Comparison of ENCODE assay signal across 11 cellular contexts in genomic region chr1:208203127-208203847, GRCh38. TPM values are rescaled to one million over a fixed set of nuclear protein-coding genes. Genes with fewer than 3 reads are reported as not detected.
DNase-seq lines count a peak whose midpoint lies in the region; ATAC-seq and TF ChIP-seq lines count a peak whose summit lies in the region.
"Had no signal": no experiment of that assay in that cellular context is flagged by ENCODE, and none has a peak within 500 bp of the region (broad histone marks: within the 10 kb centered on the region; RNA-seq: fewer than 3 reads in every experiment).

No MANE protein-coding gene starts in this region.

- H3K4me1 ChIP-seq in mesodermal cell (ENCODE audit: control insufficient read depth, insufficient read depth, low read length, poor library complexity, severe bottlenecking) = peaks cover 83% of the 10 kb centered on the region

- no peaks in the 10 kb centered on the region for H3K27me3 Mint-ChIP-seq in MCF 10A (ENCODE audit: insufficient read depth, unreplicated experiment)
- H3K27me3 Mint-ChIP-seq in activated CD4-positive, alpha-beta T cell treated with anti-CD3 and anti-CD28 coated beads for 36 hours = no peaks in the 10 kb centered on the region
- H3K27me3 Mint-ChIP-seq: B cell had no signal

- TF ChIP-seq CTCF in 22Rv1 (IDR thresholded peaks at IDR 0.05) (no peak), MCF 10A (IDR thresholded peaks at IDR 0.05; ENCODE audit: unreplicated experiment) (no peak)

- H3K27ac Mint-ChIP-seq in MCF 10A (ENCODE audit: low read depth, unreplicated experiment) = no peak overlapping the region
- no peak overlapping the region for H3K27ac Mint-ChIP-seq in activated CD4-positive, alpha-beta T cell treated with anti-CD3 and anti-CD28 coated beads for 36 hours
- H3K27ac Mint-ChIP-seq: B cell had no signal

- ATAC-seq in GM18520 (IDR thresholded peaks at IDR 0.05; ENCODE audit: unreplicated experiment) = no peak
- ATAC-seq in activated CD4-positive, alpha-beta T cell treated with anti-CD3 and anti-CD28 coated beads for 36 hours = no peak
- no peak for ATAC-seq in GM21717 (IDR thresholded peaks at IDR 0.05; ENCODE audit: unreplicated experiment)
- ATAC-seq in HG03159 (IDR thresholded peaks at IDR 0.05; ENCODE audit: unreplicated experiment) = no peak

- BruUV-seq in MCF 10A (replicated peaks; lab: Mats Ljungman, UMichigan) = TSS peak; percentile 57

- no peaks in the 10 kb centered on the region for H3K9me3 Mint-ChIP-seq in MCF 10A (ENCODE audit: unreplicated experiment)
- no peaks in the 10 kb centered on the region for H3K9me3 Mint-ChIP-seq in activated CD4-positive, alpha-beta T cell treated with anti-CD3 and anti-CD28 coated beads for 36 hours (ENCODE audit: low read depth)

- DNase-seq in NCI-H2081 treated with DMSO at 0.1 percent for 48 hours (lab: John Stamatoyannopoulos, UW) (peak; percentile 73), MCF 10A (ENCODE audit: unreplicated experiment) (peak; percentile 98)
- DNase-seq in activated CD4-positive, alpha-beta T cell treated with anti-CD3 and anti-CD28 coated beads for 36 hours = no peak
- DNase-seq: activated naive CD4-positive, alpha-beta T cell treated with Interleukin-2 at 50 U/mL for 16 hours had no signal

- WGBS in mesodermal cell (ENCODE audit: insufficient coverage in 2 of 2), 2 experiments = 98 to 100% methylated on average over 5 to 6 of the region's 13 CpGs

- intact Hi-C loops in MCF 10A (cut with micrococcal nuclease) = loop anchor here (1.0 kb wide), 2 partner anchors 18 to 19 kb away; no protein-coding TSS in a partner anchor
- intact Hi-C loops in activated CD4-positive, alpha-beta T cell treated with anti-CD3 and anti-CD28 coated beads for 36 hours (cut with DNase I, micrococcal nuclease) = no loop called here

- no peak overlapping the region for H3K4me3 ChIP-seq in mesodermal cell (ENCODE audit: extremely low read depth, insufficient read depth, low read length, poor library complexity, severe bottlenecking)

- H3K27ac ChIP-seq in 22Rv1 = peak overlapping the region; percentile 85
- peak overlapping the region; percentile 1 for H3K27ac ChIP-seq in mesodermal cell (ENCODE audit: low read depth, low read length, severe bottlenecking)
- H3K27ac ChIP-seq: HL-60 had no signal

- peaks cover 51% of the 10 kb centered on the region for H3K36me3 ChIP-seq in mesodermal cell (ENCODE audit: control insufficient read depth, insufficient read depth, low read length)

- H3K4me1 Mint-ChIP-seq in MCF 10A (ENCODE audit: insufficient read depth, unreplicated experiment) = peaks cover 36% of the 10 kb centered on the region
- H3K4me1 Mint-ChIP-seq in activated CD4-positive, alpha-beta T cell treated with anti-CD3 and anti-CD28 coated beads for 36 hours = no peaks in the 10 kb centered on the region
- H3K4me1 Mint-ChIP-seq: B cell had no signal

- peak overlapping the region; percentile 4 for H3K4me3 Mint-ChIP-seq in MCF 10A (ENCODE audit: unreplicated experiment)
- no peak overlapping the region for H3K4me3 Mint-ChIP-seq in activated CD4-positive, alpha-beta T cell treated with anti-CD3 and anti-CD28 coated beads for 36 hours
- H3K4me3 Mint-ChIP-seq: B cell had no signal

- POLR2A ChIA-PET in MCF 10A (lab: Yijun Ruan, JAX) = interaction anchor here (0.5 to 13.7 kb wide), 14 partner anchors 10 to 890 kb away, joined by 3 to 219 read pairs (median 6); partner anchors contain the start of gene PLXNA2
- POLR2A ChIA-PET in activated CD4-positive, alpha-beta T cell treated with anti-CD3 and anti-CD28 coated beads for 36 hours (lab: Charles Lee) = no interaction called here

- CTCF ChIA-PET in MCF 10A (lab: Yijun Ruan, JAX) = interaction anchor here (0.8 to 47.3 kb wide), 12 partner anchors 10 to 1225 kb away, joined by 3 to 1037 read pairs (median 5); partner anchors contain the start of gene PLXNA2
- CTCF ChIA-PET in activated CD4-positive, alpha-beta T cell treated with anti-CD3 and anti-CD28 coated beads for 36 hours (lab: Charles Lee) = interaction anchor here (0.6 kb wide), 1 partner anchor 16 kb away, joined by 3 read pairs; no protein-coding TSS in a partner anchor

- H3K36me3 Mint-ChIP-seq in MCF 10A (ENCODE audit: insufficient read depth, unreplicated experiment) = peaks cover 12% of the 10 kb centered on the region
- H3K36me3 Mint-ChIP-seq in activated CD4-positive, alpha-beta T cell treated with anti-CD3 and anti-CD28 coated beads for 36 hours (ENCODE audit: low read depth) = no peaks in the 10 kb centered on the region

- H3K9me3 ChIP-seq in mesodermal cell (ENCODE audit: control insufficient read depth, low read length) = no peaks in the 10 kb centered on the region

RNA-seq across cellular contexts. Expression of gene PLXNA2, which starts 40.9 kb away (rescaled TPM):
- total RNA-seq in MCF 10A (2022) = 59.2 and 69.7 TPM in 2 replicates
- 27.1 TPM for polyA plus RNA-seq in mesodermal cell (2013, experiment 1 of 2)
- 21.1 TPM for polyA plus RNA-seq in mesodermal cell (2013, experiment 2 of 2)
- under 1 TPM in 1 of 2 experiments, not detected in 1; 0.04 TPM for total RNA-seq in activated CD4-positive, alpha-beta T cell treated with anti-CD3 and anti-CD28 coated beads for 36 hours

Comparison
In these comparisons a context has a peak if more than half of its experiments do, and no peak if none do; other contexts are left out.
1. RNA of gene PLXNA2, which starts 40.9 kb away (total RNA-seq): 59.2 to 69.7 TPM in MCF 10A; 0.04 TPM in activated CD4-positive, alpha-beta T cell treated with anti-CD3 and anti-CD28 coated beads for 36 hours; every median in the first group is over 10 times any median in the second.